Comparison of ENCODE assay signal across 8 cellular contexts in genomic region chrY:19567051-19567901, GRCh38.
DNase-seq lines count a peak whose midpoint lies in the region; ATAC-seq and TF ChIP-seq lines count a peak whose summit lies in the region.

No MANE protein-coding gene starts in this region.

- peak overlapping the region; percentile 95 for H3K27ac Mint-ChIP-seq in WTC11

- ATAC-seq in HG03442 (IDR thresholded peaks at IDR 0.05; ENCODE audit: unreplicated experiment) (peak; percentile 67), WTC11 (peak; percentile 95), GM21723 (IDR thresholded peaks at IDR 0.05; ENCODE audit: unreplicated experiment) (no peak)

- H3K36me3 ChIP-seq in transverse colon: no peaks in the 10 kb centered on the region

- peaks cover 22% of the 10 kb centered on the region for H3K4me1 Mint-ChIP-seq in WTC11

- peak; percentile 97 for DNase-seq in G401 (ENCODE audit: low spot score)
- DNase-seq in WTC11 (ENCODE audit: low spot score): peak; percentile 78
- DNase-seq in fibroblast of gingiva (ENCODE audit: low read depth): peak; percentile 93
- DNase-seq in transverse colon: no peak
- no peak for DNase-seq in SHP77 treated with DMSO at 0.1 percent for 48 hours (lab: John Stamatoyannopoulos, UW)

- H3K27ac ChIP-seq in skin epidermis (peak overlapping the region in 12 of 21 experiments; percentile 66 to 87 (median 81)), transverse colon (peak overlapping the region in 2 of 4 donors; percentile 94)

- no CpG with 5 or more reads among the region's 52 CpGs for WGBS in transverse colon (ENCODE audit: low coverage in 1 of 2), 2 donors

- no peaks in the 10 kb centered on the region for H3K27me3 ChIP-seq in transverse colon

- in situ Hi-C loops in G401 (cut with HindIII; ENCODE audit: low sequenced_read_pairs) (no loop called here), transverse colon (cut with MboI; ENCODE audit: low pct_ligation_motif_present in 1 of 4, low pct_unique_long_range_greater_than_20kb in 1 of 4, low sequenced_read_pairs in 3 of 4) (loop anchor here in 1 of 4 donors (10.0 kb wide), 1 partner anchor 178 kb away; the partner anchor contains the start of gene KDM5D)

- H3K9me3 Mint-ChIP-seq in WTC11: no peaks in the 10 kb centered on the region

- TF ChIP-seq CTCF in WTC11 (IDR thresholded peaks at IDR 0.05) (no peak), transverse colon (IDR thresholded peaks at IDR 0.05) (no peak)

- no peaks in the 10 kb centered on the region for H3K36me3 Mint-ChIP-seq in WTC11

- no peaks in the 10 kb centered on the region for H3K27me3 Mint-ChIP-seq in WTC11 (ENCODE audit: low read depth)

- no peak for TF ChIP-seq POLR2A in transverse colon (IDR thresholded peaks at IDR 0.05)

- CTCF ChIA-PET in WTC11 (lab: Charles Lee): no interaction called here

- POLR2A ChIA-PET in WTC11 (lab: Charles Lee): interaction anchor here (0.9 kb wide), 1 partner anchor 16 kb away, joined by 4 read pairs; no protein-coding TSS in a partner anchor

- H3K4me3 Mint-ChIP-seq in WTC11: peak overlapping the region; percentile 95

- H3K4me3 ChIP-seq in skin epidermis (peak overlapping the region in 6 of 7 experiments; percentile 48 to 64 (median 54)), transverse colon (peak overlapping the region in 2 of 4 donors; percentile 83 to 89)

- no peaks in the 10 kb centered on the region for H3K4me1 ChIP-seq in transverse colon

- intact Hi-C loops in transverse colon (cut with DNase I; ENCODE audit: low total_unique reads): no loop called here

- TF ChIP-seq EP300 in transverse colon (IDR thresholded peaks at IDR 0.05; ENCODE audit: low read depth): no peak

- no peaks in the 10 kb centered on the region for H3K9me3 ChIP-seq in transverse colon

TF ChIP-seq in WTC11, 78 proteins besides CTCF, POLR2A, EP300 and RAD21:
- peak; percentile 91 for TF ChIP-seq USF1 (CRISPR knock-in tag; IDR thresholded peaks at IDR 0.05)
- TF ChIP-seq ETV6 (CRISPR knock-in tag; IDR thresholded peaks at IDR 0.05): peak; percentile 66; the same call in 1 of the 2 replicates
- no peak for TF ChIP-seq ERG (CRISPR knock-in tag; IDR thresholded peaks at IDR 0.05)
- peak; percentile 93 for TF ChIP-seq USF2 (CRISPR knock-in tag; IDR thresholded peaks at IDR 0.05)
- peak; percentile 85 for TF ChIP-seq MAX (CRISPR knock-in tag; IDR thresholded peaks at IDR 0.05)
- TF ChIP-seq JAZF1 (CRISPR knock-in tag; IDR thresholded peaks at IDR 0.05): no peak
- TF ChIP-seq CDX4 (CRISPR knock-in tag; IDR thresholded peaks at IDR 0.05; ENCODE audit: borderline replicate concordance): no peak

Comparison
In these comparisons a context has a peak if more than half of its experiments do, and no peak if none do; other contexts are left out.
1. DNase-seq: peak in G401 (single experiment), WTC11 (single experiment) and fibroblast of gingiva (single experiment); none in transverse colon (single experiment) and SHP77 treated with DMSO at 0.1 percent for 48 hours (single experiment).